30 cellular contexts compared by ENCODE assay signal in the genomic region with DNA sequence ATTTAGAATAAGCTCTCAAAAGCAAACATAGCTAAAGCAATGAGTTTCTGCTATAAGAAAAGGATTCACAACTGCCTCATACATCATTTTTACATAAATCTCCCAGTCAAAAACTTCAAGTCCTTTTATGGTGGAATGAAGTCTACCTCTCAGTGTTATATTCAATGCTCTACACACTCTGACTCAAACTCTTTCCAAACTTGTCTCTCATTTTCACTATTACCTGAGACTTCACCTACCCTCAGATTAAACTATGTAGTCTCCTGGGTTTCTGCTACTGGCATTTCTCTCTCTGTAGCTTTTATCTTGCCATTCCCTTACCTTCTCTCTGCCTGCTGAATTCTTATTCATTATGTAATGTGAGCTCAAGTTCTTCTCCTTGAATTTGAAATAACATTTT. TPM values are rescaled to one million over a fixed set of nuclear protein-coding genes. Genes with fewer than 3 reads are reported as not detected.
"Had no signal": no experiment of that assay in that cellular context is flagged by ENCODE, and none has a peak within 500 bp of the region (broad histone marks: within the 10 kb centered on the region; RNA-seq: fewer than 3 reads in every experiment).

No MANE protein-coding gene starts in this region.

- ATAC-seq: activated CD8-positive, alpha-beta T cell treated with anti-CD3 and anti-CD28 coated beads for 36 hours; esophagus mucosa; foreskin keratinocyte; gastrocnemius medialis; heart right ventricle; T-helper 17 cell had no signal

- H3K4me3 Mint-ChIP-seq: activated CD8-positive, alpha-beta T cell treated with anti-CD3 and anti-CD28 coated beads for 36 hours; activated naive CD4-positive, alpha-beta T cell treated with anti-CD3 and anti-CD28 coated beads for 36 hours; activated naive CD4-positive, alpha-beta T cell treated with anti-CD3 and anti-CD28 coated beads, Interleukin-2, amount 50 U/mL, for 24 hours; activated naive CD8-positive, alpha-beta T cell treated with anti-CD3 and anti-CD28 coated beads, Interleukin-2, amount 10 ng/mL, durations not matched to agents 7 days and 5 days; brain; endodermal cell; T-helper 17 cell; T-helper 2 cell treated with Interferon-gamma antibody and Interleukin-4, amounts not matched to agents 5 μg/mL and 100 μg/mL, for 36 hours had no signal

- H3K9me3 Mint-ChIP-seq: activated CD8-positive, alpha-beta T cell treated with anti-CD3 and anti-CD28 coated beads for 36 hours; activated naive CD4-positive, alpha-beta T cell treated with anti-CD3 and anti-CD28 coated beads for 36 hours; activated naive CD4-positive, alpha-beta T cell treated with anti-CD3 and anti-CD28 coated beads, Interleukin-2, amount 50 U/mL, for 24 hours; activated naive CD8-positive, alpha-beta T cell treated with anti-CD3 and anti-CD28 coated beads, Interleukin-2, amount 10 ng/mL, durations not matched to agents 7 days and 5 days; brain; endodermal cell; T-helper 2 cell treated with Interferon-gamma antibody and Interleukin-4, amounts not matched to agents 5 μg/mL and 100 μg/mL, for 36 hours had no signal

- H3K27ac Mint-ChIP-seq: activated CD8-positive, alpha-beta T cell treated with anti-CD3 and anti-CD28 coated beads for 36 hours; activated naive CD4-positive, alpha-beta T cell treated with anti-CD3 and anti-CD28 coated beads for 36 hours; activated naive CD4-positive, alpha-beta T cell treated with anti-CD3 and anti-CD28 coated beads, Interleukin-2, amount 50 U/mL, for 24 hours; activated naive CD8-positive, alpha-beta T cell treated with anti-CD3 and anti-CD28 coated beads, Interleukin-2, amount 10 ng/mL, durations not matched to agents 7 days and 5 days; endodermal cell; T-helper 17 cell; T-helper 2 cell treated with Interferon-gamma antibody and Interleukin-4, amounts not matched to agents 5 μg/mL and 100 μg/mL, for 36 hours had no signal

- H3K4me1 Mint-ChIP-seq: activated naive CD4-positive, alpha-beta T cell treated with anti-CD3 and anti-CD28 coated beads, Interleukin-2, amount 50 U/mL, for 24 hours; activated naive CD8-positive, alpha-beta T cell treated with anti-CD3 and anti-CD28 coated beads, Interleukin-2, amount 10 ng/mL, durations not matched to agents 7 days and 5 days had no signal

- H3K9me3 ChIP-seq: ascending aorta, breast epithelium, colonic mucosa, gastrocnemius medialis, heart right ventricle had no signal

- H3K4me1 ChIP-seq: ascending aorta, breast epithelium, colonic mucosa, foreskin keratinocyte, heart right ventricle had no signal

- H3K4me3 ChIP-seq: ascending aorta, breast epithelium, cardiac muscle cell, colonic mucosa, gastrocnemius medialis, heart right ventricle had no signal

- H3K27ac ChIP-seq: ascending aorta, breast epithelium, cardiac muscle cell, colonic mucosa, foreskin keratinocyte, heart right ventricle had no signal

- H3K27me3 ChIP-seq: ascending aorta, breast epithelium, cardiac muscle cell, colonic mucosa, foreskin keratinocyte, gastrocnemius medialis, heart right ventricle had no signal

- DNase-seq: activated CD4-positive, alpha-beta T cell treated with anti-CD3 and anti-CD28 coated beads for 4 hours; activated CD4-positive, alpha-beta T cell treated with anti-CD3 and anti-CD28 coated beads, Interleukin-2, amount 50 U/mL, for 1 hour; activated CD4-positive, alpha-beta T cell treated with anti-CD3 and anti-CD28 coated beads, Interleukin-2, amount 50 U/mL, for 48 hours; activated CD4-positive, CD25-positive, alpha-beta regulatory T cell; activated CD4-positive, CD25-positive, alpha-beta regulatory T cell treated with anti-CD3 and anti-CD28 coated beads, Interleukin-2, amount 50 U/mL, for 72 hours; activated CD8-positive, alpha-beta memory T cell treated with anti-CD3 and anti-CD28 coated beads for 24 hours; activated CD8-positive, alpha-beta T cell treated with anti-CD3 and anti-CD28 coated beads for 36 hours; activated effector memory CD4-positive, alpha-beta T cell treated with Interleukin-2 at 50 U/mL for 16 hours; activated gamma-delta T cell treated with Interleukin-2 at 50 U/mL for 16 hours; activated naive CD4-positive, alpha-beta T cell treated with anti-CD3 and anti-CD28 coated beads for 36 hours; activated naive CD8-positive, alpha-beta T cell treated with anti-CD3 and anti-CD28 coated beads, Interleukin-2, amount 10 ng/mL, durations not matched to agents 7 days and 5 days; activated T-cell treated with anti-CD3 and anti-CD28 coated beads, Interleukin-2, amount 50 U/mL, for 48 hours; central memory CD4-positive, alpha-beta T cell; cerebellar nuclear complex; colonic mucosa; effector CD8-positive, alpha-beta T cell; endodermal cell; foreskin keratinocyte; gastrocnemius medialis; heart right ventricle; T-helper 1 cell; T-helper 17 cell had no signal

- H3K27me3 Mint-ChIP-seq: activated naive CD8-positive, alpha-beta T cell treated with anti-CD3 and anti-CD28 coated beads, Interleukin-2, amount 10 ng/mL, durations not matched to agents 7 days and 5 days; T-helper 17 cell had no signal

- H3K36me3 ChIP-seq: breast epithelium, cardiac muscle cell, colonic mucosa had no signal

RNA-seq across cellular contexts. Expression of a gene that starts 11.4 kb away (rescaled TPM):
- total RNA-seq: ascending aorta, dermis microvascular lymphatic vessel endothelial cell, foreskin keratinocyte had no signal
